ENCODE assay signal across 1 cellular context in genomic region chr14:23469127-23469905, GRCh38.
TF ChIP-seq lines count a peak whose summit lies in the region.

TSS of gene NGDN (plus strand) at chr14:23469703. CDS start at chr14:23469716, 13 bp downstream.

TF ChIP-seq in K562, 482 proteins besides CTCF, POLR2A, EP300 and RAD21 (continued from another document):
- no peak for TF ChIP-seq ARID1B (IDR thresholded peaks at IDR 0.05)
- TF ChIP-seq GATAD2B (IDR thresholded peaks at IDR 0.05; ENCODE audit: borderline replicate concordance): no peak
- TF ChIP-seq ETS2 (tag; IDR thresholded peaks at IDR 0.05; ENCODE audit: borderline replicate concordance, poor library complexity, severe bottlenecking): no peak
- peak; percentile 97 for TF ChIP-seq ZBTB40 (IDR thresholded peaks at IDR 0.05)
- TF ChIP-seq ZBTB40 (CRISPR knock-in tag; IDR thresholded peaks at IDR 0.05): no peak
- TF ChIP-seq SRSF7 (optimal IDR thresholded peaks at IDR 0.05; ENCODE audit: low read depth, low read length): no peak
- peak in 1 of 2 experiments; percentile 56; a peak in 1 of 4 replicates for TF ChIP-seq TEAD1 (CRISPR knock-in tag; IDR thresholded peaks at IDR 0.05)
- no peak for TF ChIP-seq SNAPC5 (CRISPR knock-in tag; IDR thresholded peaks at IDR 0.05)
- TF ChIP-seq SNRNP70 (optimal IDR thresholded peaks at IDR 0.05; ENCODE audit: low read depth, low read length): no peak
- no peak for TF ChIP-seq ZNF232 (CRISPR knock-in tag; IDR thresholded peaks at IDR 0.05)
- TF ChIP-seq ZNF444 (CRISPR knock-in tag; IDR thresholded peaks at IDR 0.05): no peak
- TF ChIP-seq NR3C1 (CRISPR knock-in tag; IDR thresholded peaks at IDR 0.05): no peak
- no peak for TF ChIP-seq ZNF41 (CRISPR knock-in tag; conservative IDR thresholded peaks at IDR 0.05)
- TF ChIP-seq NCOA1 (IDR thresholded peaks at IDR 0.05; ENCODE audit: low read depth): no peak
